ENCODE assay signal across 25 cellular contexts in genomic region chr18:35507623-35508022, GRCh38.
"Had no signal": no experiment of that assay in that cellular context is flagged by ENCODE, and none has a peak within 500 bp of the region (broad histone marks: within the 10 kb centered on the region; RNA-seq: fewer than 3 reads in every experiment).

No MANE protein-coding gene starts in this region.

- H3K9me3 Mint-ChIP-seq: activated CD8-positive, alpha-beta T cell treated with anti-CD3 and anti-CD28 coated beads for 36 hours; activated naive CD4-positive, alpha-beta T cell treated with anti-CD3 and anti-CD28 coated beads, Interleukin-2, amount 50 U/mL, for 24 hours; nephron; stimulated activated naive CD8-positive, alpha-beta T cell treated with anti-CD3 and anti-CD28 coated beads, Interleukin-15, Interleukin-2, amounts not matched to agents 100 ng/mL and 50 ng/mL, for 24 hours had no signal

- H3K27me3 ChIP-seq: right atrium auricular region, tibial nerve had no signal

- H3K4me3 ChIP-seq: right atrium auricular region, tibial nerve had no signal

- H3K27ac Mint-ChIP-seq: activated CD8-positive, alpha-beta T cell treated with anti-CD3 and anti-CD28 coated beads for 36 hours; activated naive CD4-positive, alpha-beta T cell treated with anti-CD3 and anti-CD28 coated beads, Interleukin-2, amount 50 U/mL, for 24 hours; nephron; stimulated activated naive CD8-positive, alpha-beta T cell treated with anti-CD3 and anti-CD28 coated beads, Interleukin-15, Interleukin-2, amounts not matched to agents 100 ng/mL and 50 ng/mL, for 24 hours had no signal

- H3K36me3 ChIP-seq: right atrium auricular region, tibial nerve had no signal

- ATAC-seq: activated CD8-positive, alpha-beta T cell treated with anti-CD3 and anti-CD28 coated beads for 36 hours; left lobe of liver had no signal

- H3K27ac ChIP-seq: right atrium auricular region, tibial nerve had no signal

- H3K36me3 Mint-ChIP-seq: activated naive CD4-positive, alpha-beta T cell treated with anti-CD3 and anti-CD28 coated beads, Interleukin-2, amount 50 U/mL, for 24 hours had no signal

- DNase-seq: activated CD4-positive, alpha-beta T cell treated with anti-CD3 and anti-CD28 coated beads for 48 hours; activated CD4-positive, CD25-positive, alpha-beta regulatory T cell; activated CD8-positive, alpha-beta T cell treated with anti-CD3 and anti-CD28 coated beads for 36 hours; activated effector memory CD4-positive, alpha-beta T cell treated with anti-CD3 and anti-CD28 coated beads, Interleukin-2, amount 50 U/mL, for 16 hours; activated T-cell treated with anti-CD3 and anti-CD28 coated beads, Interleukin-2, amount 50 U/mL, for 48 hours; cerebellar nuclear complex; effector memory CD4-positive, alpha-beta T cell; hypothalamus; islet precursor cell; mammary epithelial cell; midbrain; nucleus accumbens; stimulated activated CD4-positive, alpha-beta T cell treated with anti-CD3 and anti-CD28 coated beads, Interleukin-12 subunit alpha, Interleukin-12 subunit beta, amount 100 ng/mL, for 4 hours; stimulated activated CD4-positive, alpha-beta T cell treated with anti-CD3 and anti-CD28 coated beads, Interleukin-2, amount 100 ng/mL, for 24 hours; T-helper 1 cell; T-helper 9 cell had no signal

- H3K4me1 Mint-ChIP-seq: activated naive CD4-positive, alpha-beta T cell treated with anti-CD3 and anti-CD28 coated beads, Interleukin-2, amount 50 U/mL, for 24 hours had no signal

- H3K9me3 ChIP-seq: right atrium auricular region, tibial nerve had no signal

- H3K4me3 Mint-ChIP-seq: activated CD8-positive, alpha-beta T cell treated with anti-CD3 and anti-CD28 coated beads for 36 hours; activated naive CD4-positive, alpha-beta T cell treated with anti-CD3 and anti-CD28 coated beads, Interleukin-2, amount 50 U/mL, for 24 hours; nephron; stimulated activated naive CD8-positive, alpha-beta T cell treated with anti-CD3 and anti-CD28 coated beads, Interleukin-15, Interleukin-2, amounts not matched to agents 100 ng/mL and 50 ng/mL, for 24 hours had no signal

- H3K4me1 ChIP-seq: right atrium auricular region, tibial nerve had no signal

- H3K27me3 Mint-ChIP-seq: stimulated activated naive CD8-positive, alpha-beta T cell treated with anti-CD3 and anti-CD28 coated beads, Interleukin-15, Interleukin-2, amounts not matched to agents 100 ng/mL and 50 ng/mL, for 24 hours had no signal

- FAIRE-seq: astrocyte, bronchial epithelial cell, frontal cortex had no signal
